ENCODE assay signal across 16 cellular contexts in the genomic region with DNA sequence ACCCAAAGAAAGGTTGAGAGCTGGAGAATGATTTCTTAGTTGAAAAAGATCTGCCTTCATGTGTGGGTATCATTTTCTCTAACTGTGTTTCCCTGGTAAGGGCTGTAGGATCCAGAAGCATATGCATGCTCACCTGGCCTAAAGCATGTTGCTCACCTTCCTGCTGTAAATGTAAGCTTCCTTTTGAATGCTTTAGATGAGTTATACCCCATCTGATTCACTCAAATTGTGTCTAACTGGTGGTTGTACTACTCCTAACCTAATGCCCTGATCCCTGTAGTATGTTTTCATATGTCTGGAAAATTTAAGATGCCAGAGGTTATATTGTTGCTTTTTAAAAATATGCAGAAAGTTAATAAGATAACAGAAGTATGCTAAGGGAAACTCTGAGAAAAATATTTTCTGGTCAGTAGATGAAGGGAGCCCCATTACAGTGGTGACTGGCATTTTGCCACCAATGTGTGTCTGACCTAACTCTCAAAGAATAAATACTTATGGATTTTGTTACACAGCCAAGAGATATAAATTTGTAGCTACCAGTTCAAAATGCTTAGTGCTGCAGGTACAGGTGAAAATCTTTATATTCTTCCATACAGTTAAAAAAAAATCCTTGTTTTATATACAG. TPM values are rescaled to one million over a fixed set of nuclear protein-coding genes. Genes with fewer than 3 reads are reported as not detected.
DNase-seq lines count a peak whose midpoint lies in the region; ATAC-seq, FAIRE-seq and TF ChIP-seq lines count a peak whose summit lies in the region.
"Had no signal": no experiment of that assay in that cellular context is flagged by ENCODE, and none has a peak within 500 bp of the region (broad histone marks: within the 10 kb centered on the region; RNA-seq: fewer than 3 reads in every experiment).

No MANE protein-coding gene starts in this region.

- no peak overlapping the region for H3K9ac ChIP-seq in mammary epithelial cell (ENCODE audit: insufficient read depth, low read length)

- DNase-seq in DMS 273 (lab: John Stamatoyannopoulos, UW; ENCODE audit: unreplicated experiment) (peak; percentile 43), DMS 273 treated with DMSO at 0.1 percent for 48 hours (lab: John Stamatoyannopoulos, UW) (no peak), M059J (ENCODE audit: low read depth) (peak; percentile 67), mammary epithelial cell (peak; percentile 64), progenitor cell of endocrine pancreas (ENCODE audit: low spot score, unreplicated experiment) (no peak), NAMALWA (ENCODE audit: low spot score) (no peak), urothelium cell line (ENCODE audit: low spot score) (no peak)
- DNase-seq: activated CD8-positive, alpha-beta memory T cell treated with anti-CD3 and anti-CD28 coated beads, Interleukin-2, amount 50 U/mL, for 4 hours; Kasumi-1; left ventricle myocardium superior; NCI-H446; stimulated activated CD4-positive, alpha-beta T cell treated with anti-CD3 and anti-CD28 coated beads, Interleukin-4, amount 100 ng/mL, for 1 hour had no signal

- ATAC-seq in HG03469 (IDR thresholded peaks at IDR 0.05; ENCODE audit: unreplicated experiment), result no peak
- ATAC-seq: left ventricle myocardium superior had no signal

- intact Hi-C loops in mammary epithelial cell (cut with micrococcal nuclease), result no loop called here

- H3K27me3 Mint-ChIP-seq in progenitor cell of endocrine pancreas, result no peaks in the 10 kb centered on the region
- H3K27me3 Mint-ChIP-seq: central memory CD8-positive, alpha-beta T cell had no signal

- H3K79me2 ChIP-seq in mammary epithelial cell (ENCODE audit: insufficient read depth, low read length), result no peaks in the 10 kb centered on the region

- no peak overlapping the region for H3K4me3 ChIP-seq in mammary epithelial cell (replicated peaks in 1 of 3; ENCODE audit: insufficient read depth in 1 of 3, low read depth in 2 of 3, low read length in 3 of 3)
- H3K4me3 ChIP-seq: suprapubic skin had no signal

- CTCF ChIA-PET in mammary epithelial cell (lab: Charles Lee; ENCODE audit: low non-redundant PET), result no interaction called here

- H3K4me2 ChIP-seq in mammary epithelial cell (ENCODE audit: insufficient read depth, low read depth, low read length), result no peak overlapping the region

- no peaks in the 10 kb centered on the region for H3K36me3 Mint-ChIP-seq in progenitor cell of endocrine pancreas (ENCODE audit: insufficient read depth)

- BruUV-seq in mammary epithelial cell (replicated peaks; lab: Mats Ljungman, UMichigan), result no TSS peak

- in situ Hi-C loops in mammary epithelial cell (cut with MboI; ENCODE audit: low sequenced_read_pairs in 2 of 2), result no loop called here

- H3K27ac Mint-ChIP-seq in progenitor cell of endocrine pancreas, result peak overlapping the region; percentile 94

- dilution Hi-C loops in mammary epithelial cell (cut with HindIII; ENCODE audit: low sequenced_read_pairs), result no loop called here

- TF ChIP-seq CTCF in mammary epithelial cell (conservative IDR thresholded peaks at IDR 0.05 in 1 of 2, IDR thresholded peaks at IDR 0.05 in 1 of 2; ENCODE audit: extremely low read depth in 1 of 2, insufficient read depth in 1 of 2, low read depth in 1 of 2, low read length in 2 of 2) (no peak), progenitor cell of endocrine pancreas (IDR thresholded peaks at IDR 0.05; ENCODE audit: unreplicated experiment) (no peak)

- H3K27me3 ChIP-seq in mammary epithelial cell (ENCODE audit: insufficient read depth, low read length), result no peaks in the 10 kb centered on the region
- H3K27me3 ChIP-seq: suprapubic skin had no signal

- peaks cover 58% of the 10 kb centered on the region for H3K4me1 Mint-ChIP-seq in progenitor cell of endocrine pancreas (ENCODE audit: low read depth)
- H3K4me1 Mint-ChIP-seq: central memory CD8-positive, alpha-beta T cell had no signal

- no peaks in the 10 kb centered on the region for H3K9me3 ChIP-seq in mammary epithelial cell (replicated peaks; ENCODE audit: insufficient read depth, low read length)
- H3K9me3 ChIP-seq: suprapubic skin had no signal

- no peak overlapping the region for H3K27ac ChIP-seq in mammary epithelial cell (ENCODE audit: insufficient read depth, low read depth, low read length)
- H3K27ac ChIP-seq: 22Rv1, suprapubic skin had no signal

- H3K4me3 Mint-ChIP-seq in progenitor cell of endocrine pancreas (ENCODE audit: low read depth), result no peak overlapping the region
- H3K4me3 Mint-ChIP-seq: central memory CD8-positive, alpha-beta T cell had no signal

- peaks cover 22% of the 10 kb centered on the region for H3K4me1 ChIP-seq in mammary epithelial cell (ENCODE audit: insufficient read depth, low read length)

- FAIRE-seq in urothelium cell line (lab: Jason Lieb, UNC), result no peak

- no peaks in the 10 kb centered on the region for H3K9me3 Mint-ChIP-seq in progenitor cell of endocrine pancreas (ENCODE audit: low read depth)
- H3K9me3 Mint-ChIP-seq: central memory CD8-positive, alpha-beta T cell had no signal

- H2AFZ ChIP-seq in mammary epithelial cell (ENCODE audit: low read depth, low read length), result no peak overlapping the region

- no peaks in the 10 kb centered on the region for H3K36me3 ChIP-seq in mammary epithelial cell (ENCODE audit: insufficient read depth, low read length)
- H3K36me3 ChIP-seq: suprapubic skin had no signal

- no peaks in the 10 kb centered on the region for H4K20me1 ChIP-seq in mammary epithelial cell (ENCODE audit: insufficient read depth, low read length)

RNA-seq across cellular contexts. Expression of a gene that starts 7.7 kb away (rescaled TPM):
- 35.1 and 43.2 TPM in 2 replicates for total RNA-seq in M059J (2014; rRNA removed; shearing (Covaris generic))
- total RNA-seq in mammary epithelial cell (1 to 10 TPM; 7.4 to 8.5 TPM), progenitor cell of endocrine pancreas (19.4 and 29.6 TPM in 2 replicates)
- 3.7 TPM for polyA plus RNA-seq in mammary epithelial cell
- 1.5 TPM for polyA minus RNA-seq in mammary epithelial cell

Comparison
In these comparisons a context has a peak if more than half of its experiments do, and no peak if none do; other contexts are left out.
1. DNase-seq: peak in DMS 273 (single experiment), M059J (single experiment) and mammary epithelial cell (single experiment); none in DMS 273 treated with DMSO at 0.1 percent for 48 hours (single experiment), progenitor cell of endocrine pancreas (single experiment), NAMALWA (single experiment) and urothelium cell line (single experiment).